In genomic region chr14:80941241-80942157, GRCh38 we compare ENCODE assay signal across 1 cellular context.
TF ChIP-seq lines count a peak whose summit lies in the region.

Gene CEP128 (minus strand): TSS chr14:80941738.

TF ChIP-seq in SK-N-SH, 30 proteins besides CTCF, POLR2A, EP300 and RAD21 (continued from another document):
- TF ChIP-seq POLR2AphosphoS5 (IDR thresholded peaks at IDR 0.05; ENCODE audit: low read depth, low read length), result peak; percentile 63; the same call in 1 of the 2 replicates
- peak; percentile 78 for TF ChIP-seq MAX (IDR thresholded peaks at IDR 0.05; ENCODE audit: low read depth)
